22 cellular contexts compared by ENCODE assay signal in the genomic region with DNA sequence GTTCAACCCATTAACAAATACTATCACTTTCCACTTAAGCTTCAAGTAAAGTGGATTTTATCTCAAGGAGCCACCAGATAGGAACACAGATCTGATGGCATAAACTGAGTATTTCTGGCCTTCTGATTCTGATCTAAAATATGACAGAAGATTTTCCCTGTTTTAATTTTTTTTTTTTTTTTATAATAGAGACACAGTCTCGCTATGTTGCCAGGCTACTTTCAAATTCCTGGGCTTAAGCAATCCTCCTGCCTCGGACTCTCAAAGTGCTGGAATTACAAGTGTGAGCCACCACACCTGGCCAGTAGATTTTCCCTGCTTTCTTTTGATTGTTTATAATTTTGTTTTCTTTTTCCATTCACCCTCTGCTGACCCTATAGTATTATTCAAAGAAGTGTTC.
"Had no signal": no experiment of that assay in that cellular context is flagged by ENCODE, and none has a peak within 500 bp of the region (broad histone marks: within the 10 kb centered on the region; RNA-seq: fewer than 3 reads in every experiment).

No MANE protein-coding gene starts in this region.

- H3K4me1 ChIP-seq: colonic mucosa, esophagus squamous epithelium, gastrocnemius medialis, left lung, lower lobe of right lung had no signal

- DNase-seq: colonic mucosa; cortex of kidney; effector CD8-positive, alpha-beta T cell; effector memory CD8-positive, alpha-beta T cell; endodermal cell; erythroblast; esophagus squamous epithelium; foreskin fibroblast; foreskin melanocyte; gastrocnemius medialis; glutamatergic neuron; head of caudate nucleus; heart right ventricle; hippocampal formation; left cardiac atrium; left lung; left ventricle myocardium superior; lower lobe of right lung; midbrain had no signal

- H3K27me3 ChIP-seq: colonic mucosa, esophagus squamous epithelium, gastrocnemius medialis, heart right ventricle, left lung had no signal

- H3K4me3 ChIP-seq: colonic mucosa, esophagus squamous epithelium, gastrocnemius medialis, heart right ventricle, left lung, lower lobe of right lung had no signal

- H3K4me1 Mint-ChIP-seq: endodermal cell had no signal

- ATAC-seq: effector memory CD8-positive, alpha-beta T cell; esophagus mucosa; gastrocnemius medialis; heart right ventricle; left cardiac atrium; left lung; left ventricle myocardium superior; lower lobe of right lung had no signal

- H3K36me3 ChIP-seq: colonic mucosa had no signal

- H3K27ac Mint-ChIP-seq: dendritic cell treated with granulocyte-macrophage colony-stimulating factor and Interleukin-4, amounts not matched to agents 40 ng/mL and 50 ng/mL, for 4 days; effector memory CD8-positive, alpha-beta T cell; endodermal cell had no signal

- H3K9me3 Mint-ChIP-seq: dendritic cell treated with granulocyte-macrophage colony-stimulating factor and Interleukin-4, amounts not matched to agents 40 ng/mL and 50 ng/mL, for 4 days; effector memory CD8-positive, alpha-beta T cell; endodermal cell had no signal

- H3K27me3 Mint-ChIP-seq: dendritic cell treated with granulocyte-macrophage colony-stimulating factor and Interleukin-4, amounts not matched to agents 40 ng/mL and 50 ng/mL, for 4 days; effector memory CD8-positive, alpha-beta T cell had no signal

- H3K4me3 Mint-ChIP-seq: dendritic cell treated with granulocyte-macrophage colony-stimulating factor and Interleukin-4, amounts not matched to agents 40 ng/mL and 50 ng/mL, for 4 days; effector memory CD8-positive, alpha-beta T cell; endodermal cell had no signal

- H3K27ac ChIP-seq: colonic mucosa, epithelial cell of prostate, esophagus squamous epithelium, gastrocnemius medialis, heart right ventricle, left lung, lower lobe of right lung had no signal

- H3K9me3 ChIP-seq: colonic mucosa, esophagus squamous epithelium, gastrocnemius medialis, heart right ventricle, left lung, lower lobe of right lung had no signal
